8 cellular contexts compared by ENCODE assay signal in the genomic region with DNA sequence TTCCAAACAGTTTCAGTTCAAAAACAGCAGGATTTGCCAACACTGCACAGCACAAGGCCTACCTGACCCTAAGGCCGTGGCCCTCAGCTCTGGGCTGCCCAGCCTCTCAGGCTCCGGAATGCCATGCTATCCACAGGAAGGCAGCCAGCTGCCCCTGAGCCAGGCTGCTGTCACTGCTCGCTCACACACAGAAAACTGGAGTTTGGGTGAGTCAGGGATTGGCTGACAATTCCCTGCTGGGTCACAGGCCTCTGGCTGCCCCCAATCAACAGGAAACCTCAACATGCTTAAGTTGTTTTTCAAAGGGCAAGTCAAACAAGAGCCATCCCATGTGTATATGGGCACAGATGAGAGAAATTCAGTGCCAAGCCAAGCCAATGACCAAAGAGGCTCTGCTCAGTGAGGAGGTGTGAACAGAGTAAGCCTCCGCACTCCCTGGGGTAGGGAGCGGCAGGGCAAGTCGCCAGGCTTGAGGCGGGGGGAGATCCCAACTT.
A peak's percentile ranks its signal among the peaks of the same experiment; 100 is the strongest.
DNase-seq lines count a peak whose midpoint lies in the region; ATAC-seq and TF ChIP-seq lines count a peak whose summit lies in the region.

No MANE protein-coding gene starts in this region.

- H3K9me3 Mint-ChIP-seq in memory B cell: no peaks in the 10 kb centered on the region

- no peaks in the 10 kb centered on the region; the same call in 1 of the 2 replicates for H3K36me3 ChIP-seq in ACC112 (ENCODE audit: insufficient read depth, low read length)
- H3K36me3 ChIP-seq in WERI-Rb-1: peaks cover 27% of the 10 kb centered on the region

- H3K27me3 ChIP-seq in ACC112 (ENCODE audit: insufficient read depth, low read length) (no peaks in the 10 kb centered on the region), WERI-Rb-1 (ENCODE audit: insufficient read depth, low read depth, severe bottlenecking) (no peaks in the 10 kb centered on the region)

- H3K4me1 Mint-ChIP-seq in memory B cell: peaks cover 12% of the 10 kb centered on the region

- peak overlapping the region; percentile 52 for H3K27ac ChIP-seq in ACC112 (ENCODE audit: low read depth, low read length)
- peak overlapping the region; percentile 18 for H3K27ac ChIP-seq in caudate nucleus (ENCODE audit: low read depth, low read length)
- H3K27ac ChIP-seq in WERI-Rb-1: no peak overlapping the region

- ATAC-seq in HG03139 (IDR thresholded peaks at IDR 0.05; ENCODE audit: unreplicated experiment): peak; percentile 3
- ATAC-seq in memory B cell (ENCODE audit: low read depth): no peak

- H2AFZ ChIP-seq in ACC112 (ENCODE audit: low read length, unreplicated experiment): no peak overlapping the region

- no peaks in the 10 kb centered on the region for H3K27me3 Mint-ChIP-seq in memory B cell

- DNase-seq in caudate nucleus (lab: John Stamatoyannopoulos, UW): peak in 21 of 61 donors; percentile 10 to 64 (median 27)
- no peak for DNase-seq in memory B cell (ENCODE audit: low spot score in 2 of 2)
- DNase-seq in NCI-H1105 (lab: John Stamatoyannopoulos, UW): no peak
- no peak for DNase-seq in AML-193 (lab: John Stamatoyannopoulos, UW)
- no peak for DNase-seq in WERI-Rb-1
- no peak for DNase-seq in germinal center (ENCODE audit: low spot score)

- no peaks in the 10 kb centered on the region for H3K79me2 ChIP-seq in ACC112 (ENCODE audit: control insufficient read depth, insufficient read depth, low read length, unreplicated experiment)

- no peaks in the 10 kb centered on the region for H3K36me3 Mint-ChIP-seq in memory B cell

- peaks cover 52% of the 10 kb centered on the region for H3K4me1 ChIP-seq in ACC112 (ENCODE audit: control insufficient read depth, insufficient read depth, low read length, unreplicated experiment)

- H3K4me3 Mint-ChIP-seq in memory B cell: no peak overlapping the region

- H3K9me3 ChIP-seq in WERI-Rb-1 (ENCODE audit: severe bottlenecking): no peaks in the 10 kb centered on the region

- TF ChIP-seq CTCF in WERI-Rb-1 (IDR thresholded peaks at IDR 0.05; ENCODE audit: low read depth, low read length): no peak

- H3K4me3 ChIP-seq in ACC112 (ENCODE audit: low read depth, low read length) (no peak overlapping the region), WERI-Rb-1 (ENCODE audit: low read depth, low read length) (no peak overlapping the region)

- H3K27ac Mint-ChIP-seq in memory B cell: peak overlapping the region; percentile 84
